Comparison of ENCODE assay signal across 22 cellular contexts in genomic region chr6:120994573-120994967, GRCh38.
DNase-seq lines count a peak whose midpoint lies in the region; ATAC-seq, FAIRE-seq and TF ChIP-seq lines count a peak whose summit lies in the region.
"Had no signal": no experiment of that assay in that cellular context is flagged by ENCODE, and none has a peak within 500 bp of the region (broad histone marks: within the 10 kb centered on the region; RNA-seq: fewer than 3 reads in every experiment).

No MANE protein-coding gene starts in this region.

- no peak for ATAC-seq in HG02571 (IDR thresholded peaks at IDR 0.05; ENCODE audit: unreplicated experiment)
- ATAC-seq in HG03565 (IDR thresholded peaks at IDR 0.05; ENCODE audit: unreplicated experiment) = no peak
- ATAC-seq: CD8-positive, alpha-beta T cell; GM12878; GM23338 had no signal

- H3K27me3 ChIP-seq in PC-9 (ENCODE audit: insufficient read depth, low read depth) = no peaks in the 10 kb centered on the region
- no peaks in the 10 kb centered on the region for H3K27me3 ChIP-seq in liver (ENCODE audit: control insufficient read depth in 4 of 4, insufficient read depth in 4 of 4, low read length in 3 of 4)
- H3K27me3 ChIP-seq: BLaER1 had no signal

- WGBS in liver = 54% methylated on average over 4 of the region's 4 CpGs

- H3K79me2 ChIP-seq in PC-9 (ENCODE audit: low read depth) = no peaks in the 10 kb centered on the region

- no peak for TF ChIP-seq CTCF in HEK293 (tag by site-specific recombination; IDR thresholded peaks at IDR 0.05)
- no peak for TF ChIP-seq CTCF in PC-9 (conservative IDR thresholded peaks at IDR 0.05)
- no peak for TF ChIP-seq CTCF in liver (IDR thresholded peaks at IDR 0.05; ENCODE audit: low read depth, low read length, missing input control)

- H3K4me2 ChIP-seq in PC-9 = no peak overlapping the region
- H3K4me2 ChIP-seq: BLaER1, GM23338 had no signal

- H3K27ac ChIP-seq in HEK293 (ENCODE audit: extremely low read depth, low read depth, low read length) = no peak overlapping the region
- no peak overlapping the region for H3K27ac ChIP-seq in PC-9
- no peak overlapping the region for H3K27ac ChIP-seq in liver (ENCODE audit: low read depth in 1 of 2, low read length in 2 of 2)
- H3K27ac ChIP-seq: 22Rv1, BLaER1, C4-2B had no signal

- no TSS peak for BruUV-seq in PC-9 (replicated peaks; lab: Mats Ljungman, UMichigan)

- H3K4me1 ChIP-seq in HEK293 (ENCODE audit: control insufficient read depth, insufficient read depth, low read length) (no peaks in the 10 kb centered on the region), PC-9 (replicated peaks; ENCODE audit: insufficient read depth) (no peaks in the 10 kb centered on the region), liver (ENCODE audit: control insufficient read depth in 4 of 4, insufficient read depth in 4 of 4, low read length in 3 of 4) (peaks cover 0 to 24% (median 13%) of the 10 kb centered on the region in 4 donors)
- H3K4me1 ChIP-seq: Caco-2 had no signal

- H3K36me3 ChIP-seq in HEK293 (ENCODE audit: control insufficient read depth in 2 of 2, insufficient read depth in 1 of 2, low read length in 2 of 2) (no peaks in the 10 kb centered on the region), PC-9 (ENCODE audit: low read depth) (no peaks in the 10 kb centered on the region), liver (ENCODE audit: control insufficient read depth in 4 of 4, insufficient read depth in 3 of 4, low read depth in 1 of 4, low read length in 3 of 4) (no peaks in the 10 kb centered on the region)
- H3K36me3 ChIP-seq: BLaER1 had no signal

- no peak for FAIRE-seq in HTR-8/SVneo (lab: Jason Lieb, UNC)
- FAIRE-seq: A204.1, GM12878, GM19239 had no signal

- no peak overlapping the region for H3K4me3 ChIP-seq in HEK293 (ENCODE audit: low read depth, low read length)
- no peak overlapping the region for H3K4me3 ChIP-seq in PC-9
- no peak overlapping the region for H3K4me3 ChIP-seq in liver (ENCODE audit: low read depth in 1 of 3, low read length in 3 of 3)
- H3K4me3 ChIP-seq: BLaER1, GM12878, GM23338 had no signal

- DNase-seq in ELR (ENCODE audit: low read depth) (peak; percentile 39), PC-9 (no peak), T-helper 9 cell (no peak), HTR-8/SVneo (ENCODE audit: insufficient read length, low spot score) (no peak)
- DNase-seq: Caco-2; CD4-positive, CD25-positive, alpha-beta regulatory T cell; CD8-positive, alpha-beta T cell; DMS153; DND-41; GDM1; H9 had no signal

- POLR2A ChIA-PET in HEK293 (lab: Yijun Ruan, JAX) = no interaction called here
- POLR2A ChIA-PET in PC-9 (lab: Charles Lee; ENCODE audit: unreplicated experiment) = no interaction called here

- no peaks in the 10 kb centered on the region for H4K20me1 ChIP-seq in PC-9 (ENCODE audit: insufficient read depth)
- H4K20me1 ChIP-seq: BLaER1 had no signal

- no peak for TF ChIP-seq RAD21 in liver (IDR thresholded peaks at IDR 0.05)

- intact Hi-C loops in PC-9 (cut with micrococcal nuclease; ENCODE audit: unreplicated experiment) = no loop called here

- H3K9ac ChIP-seq in liver (ENCODE audit: low read depth in 1 of 2, low read length in 2 of 2) = no peak overlapping the region
- H3K9ac ChIP-seq: BLaER1 had no signal

- H3K9me2 ChIP-seq in PC-9 (ENCODE audit: insufficient read depth) = peaks cover 4% of the 10 kb centered on the region; the same call in 1 of the 2 replicates

- peak overlapping the region; percentile 0; the same call in 1 of the 2 replicates for H2AFZ ChIP-seq in PC-9
- H2AFZ ChIP-seq: GM23338 had no signal

- H3K9me3 ChIP-seq in HEK293 (ENCODE audit: control insufficient read depth, insufficient read depth, low read depth, low read length) = no peaks in the 10 kb centered on the region
- no peaks in the 10 kb centered on the region for H3K9me3 ChIP-seq in PC-9 (ENCODE audit: insufficient read depth, low read depth)
- no peaks in the 10 kb centered on the region for H3K9me3 ChIP-seq in liver (ENCODE audit: control insufficient read depth in 4 of 4, low read length in 3 of 4)
- H3K9me3 ChIP-seq: BLaER1, Caco-2 had no signal

- no peaks in the 10 kb centered on the region for H3F3A ChIP-seq in PC-9 (ENCODE audit: insufficient read depth, low read depth)

- CTCF ChIA-PET in HEK293 (lab: Yijun Ruan, JAX) = no interaction called here
- CTCF ChIA-PET in PC-9 (lab: Charles Lee) = no interaction called here

TF ChIP-seq in HEK293, 187 proteins besides CTCF, POLR2A, EP300 and RAD21:
- TF ChIP-seq KLF17 (tag by site-specific recombination; IDR thresholded peaks at IDR 0.05) (no peak), ZNF513 (tag by site-specific recombination; IDR thresholded peaks at IDR 0.05) (peak; percentile 22; the same call in 1 of the 2 replicates)

TF ChIP-seq in liver, 16 proteins besides CTCF, POLR2A, EP300 and RAD21:
- TF ChIP-seq HNF4A (conservative IDR thresholded peaks at IDR 0.05) (peak in 1 of 2 donors; percentile 67), EGR1 (IDR thresholded peaks at IDR 0.05; ENCODE audit: low read depth in 2 of 2) (peak in 1 of 2 donors; percentile 39), JUND (IDR thresholded peaks at IDR 0.05) (peak; percentile 34 to 86), TAF1 (conservative IDR thresholded peaks at IDR 0.05) (no peak), ATF3 (IDR thresholded peaks at IDR 0.05) (no peak), HNF4G (IDR thresholded peaks at IDR 0.05) (no peak), MAX (IDR thresholded peaks at IDR 0.05) (no peak), SP1 (IDR thresholded peaks at IDR 0.05) (no peak), FOXA1 (IDR thresholded peaks at IDR 0.05) (peak; percentile 45), FOXA2 (IDR thresholded peaks at IDR 0.05) (peak; percentile 60)
